ENCODE assay signal across 9 cellular contexts in genomic region chr2:161166538-161167409, GRCh38. TPM values are rescaled to one million over a fixed set of nuclear protein-coding genes. Genes with fewer than 3 reads are reported as not detected.
A peak's percentile ranks its signal among the peaks of the same experiment; 100 is the strongest.
DNase-seq lines count a peak whose midpoint lies in the region; ATAC-seq, FAIRE-seq and TF ChIP-seq lines count a peak whose summit lies in the region.
"Had no signal": no experiment of that assay in that cellular context is flagged by ENCODE, and none has a peak within 500 bp of the region (broad histone marks: within the 10 kb centered on the region; RNA-seq: fewer than 3 reads in every experiment).

No MANE protein-coding gene starts in this region.

- CTCF ChIA-PET in SK-N-SH (lab: Yijun Ruan, JAX): interaction anchor here (1.0 kb wide), 1 partner anchor 9 kb away, joined by 3 read pairs; no protein-coding TSS in a partner anchor

- peak overlapping the region; percentile 93 for H3K27ac Mint-ChIP-seq in T-helper 1 cell treated with Interleukin-12 subunit alpha and Interleukin-12 subunit beta and Interleukin-4 antibody, amounts not matched to agents 30 μg/mL and 1 μg/mL, for 36 hours
- peak overlapping the region; percentile 90 to 92 for H3K27ac Mint-ChIP-seq in effector memory CD8-positive, alpha-beta T cell
- H3K27ac Mint-ChIP-seq in glutamatergic neuron (ENCODE audit: unreplicated experiment): no peak overlapping the region

- no peak overlapping the region for H2AFZ ChIP-seq in SK-N-SH (ENCODE audit: low read depth)

- TF ChIP-seq RAD21 in SK-N-SH (IDR thresholded peaks at IDR 0.05; ENCODE audit: low read length): no peak

- ATAC-seq in HG02840 (IDR thresholded peaks at IDR 0.05; ENCODE audit: low FRiP score, unreplicated experiment): peak; percentile 88
- ATAC-seq in effector memory CD8-positive, alpha-beta T cell (replicated peaks): peak; percentile 91

- DNase-seq in GM18507 (ENCODE audit: extremely low spot score, insufficient read length, low read depth) (peak; percentile 54), SK-N-SH (no peak), glutamatergic neuron (no peak), AG20443 (ENCODE audit: low spot score) (no peak), D721Med (ENCODE audit: insufficient read length, low spot score) (no peak)
- DNase-seq in effector memory CD8-positive, alpha-beta T cell: peak; percentile 38 to 53 (median 48)

- H3K27me3 ChIP-seq in SK-N-SH (ENCODE audit: insufficient read depth): no peaks in the 10 kb centered on the region

- H4K20me1 ChIP-seq in SK-N-SH (ENCODE audit: insufficient read depth): no peaks in the 10 kb centered on the region

- FAIRE-seq in GM18507 (lab: Jason Lieb, UNC) (peak; percentile 99), D721Med (lab: Jason Lieb, UNC) (no peak)
- FAIRE-seq: islet of Langerhans had no signal

- H3K4me1 ChIP-seq in SK-N-SH (ENCODE audit: control insufficient read depth in 1 of 2, insufficient read depth in 2 of 2, low read depth in 1 of 2, low read length in 1 of 2): peaks cover 0 to 6% of the 10 kb centered on the region in 2 experiments; a peak in 2 of 4 replicates

- TF ChIP-seq EP300 in SK-N-SH (IDR thresholded peaks at IDR 0.05; ENCODE audit: borderline replicate concordance in 1 of 2, low read depth in 1 of 2, low read length in 1 of 2): no peak

- H3K27me3 Mint-ChIP-seq in T-helper 1 cell treated with Interleukin-12 subunit alpha and Interleukin-12 subunit beta and Interleukin-4 antibody, amounts not matched to agents 30 μg/mL and 1 μg/mL, for 36 hours (ENCODE audit: low read depth): no peaks in the 10 kb centered on the region
- no peaks in the 10 kb centered on the region for H3K27me3 Mint-ChIP-seq in effector memory CD8-positive, alpha-beta T cell
- peaks cover 2% of the 10 kb centered on the region for H3K27me3 Mint-ChIP-seq in glutamatergic neuron (ENCODE audit: unreplicated experiment)

- no peak overlapping the region for H3K4me2 ChIP-seq in SK-N-SH

- H3K9me3 Mint-ChIP-seq in T-helper 1 cell treated with Interleukin-12 subunit alpha and Interleukin-12 subunit beta and Interleukin-4 antibody, amounts not matched to agents 30 μg/mL and 1 μg/mL, for 36 hours: peaks cover 6% of the 10 kb centered on the region
- H3K9me3 Mint-ChIP-seq in effector memory CD8-positive, alpha-beta T cell: no peaks in the 10 kb centered on the region
- no peaks in the 10 kb centered on the region for H3K9me3 Mint-ChIP-seq in glutamatergic neuron (ENCODE audit: unreplicated experiment)

- peaks cover 70% of the 10 kb centered on the region for H3K36me3 Mint-ChIP-seq in T-helper 1 cell treated with Interleukin-12 subunit alpha and Interleukin-12 subunit beta and Interleukin-4 antibody, amounts not matched to agents 30 μg/mL and 1 μg/mL, for 36 hours (ENCODE audit: low read depth)
- H3K36me3 Mint-ChIP-seq in effector memory CD8-positive, alpha-beta T cell (ENCODE audit: insufficient read depth): peaks cover 28% of the 10 kb centered on the region
- no peaks in the 10 kb centered on the region for H3K36me3 Mint-ChIP-seq in glutamatergic neuron (ENCODE audit: unreplicated experiment)

- peak overlapping the region; percentile 67 for H3K4me3 Mint-ChIP-seq in T-helper 1 cell treated with Interleukin-12 subunit alpha and Interleukin-12 subunit beta and Interleukin-4 antibody, amounts not matched to agents 30 μg/mL and 1 μg/mL, for 36 hours
- H3K4me3 Mint-ChIP-seq in effector memory CD8-positive, alpha-beta T cell: peak overlapping the region; percentile 61 to 70
- no peak overlapping the region for H3K4me3 Mint-ChIP-seq in glutamatergic neuron (ENCODE audit: unreplicated experiment)

- POLR2A ChIA-PET in SK-N-SH (lab: Yijun Ruan, JAX): no interaction called here

- no peaks in the 10 kb centered on the region for H3F3A ChIP-seq in SK-N-SH (replicated peaks; ENCODE audit: insufficient read depth)

- TF ChIP-seq CTCF in SK-N-SH (IDR thresholded peaks at IDR 0.05) (no peak), glutamatergic neuron (IDR thresholded peaks at IDR 0.05; ENCODE audit: partially characterized antibody, unreplicated experiment) (no peak), D721Med (IDR thresholded peaks at IDR 0.05; ENCODE audit: insufficient read depth, missing control alignments) (no peak)

- WGBS in SK-N-SH (ENCODE audit: low lambda C conversion rate): 95% methylated on average over 6 of the region's 6 CpGs

- H3K79me2 ChIP-seq in SK-N-SH (ENCODE audit: insufficient read depth): peaks cover 59% of the 10 kb centered on the region

- H3K9me2 ChIP-seq in SK-N-SH: no peaks in the 10 kb centered on the region

- peaks cover 73% of the 10 kb centered on the region for H3K4me1 Mint-ChIP-seq in T-helper 1 cell treated with Interleukin-12 subunit alpha and Interleukin-12 subunit beta and Interleukin-4 antibody, amounts not matched to agents 30 μg/mL and 1 μg/mL, for 36 hours (ENCODE audit: low read depth)
- peaks cover 49 to 80% of the 10 kb centered on the region in 2 donors for H3K4me1 Mint-ChIP-seq in effector memory CD8-positive, alpha-beta T cell (ENCODE audit: low read depth in 2 of 2)
- peaks cover 9% of the 10 kb centered on the region for H3K4me1 Mint-ChIP-seq in glutamatergic neuron (ENCODE audit: low read depth, unreplicated experiment)

- no peak overlapping the region for H3K9ac ChIP-seq in SK-N-SH

- H3K9me3 ChIP-seq in SK-N-SH: no peaks in the 10 kb centered on the region

- peaks cover 28 to 37% of the 10 kb centered on the region in 2 experiments for H3K36me3 ChIP-seq in SK-N-SH (replicated peaks in 1 of 2; ENCODE audit: control insufficient read depth in 1 of 2, insufficient read depth in 2 of 2, low read length in 1 of 2)

- H3K27ac ChIP-seq in SK-N-SH (ENCODE audit: low read depth in 2 of 2, low read length in 1 of 2): no peak overlapping the region

- H3K4me3 ChIP-seq in SK-N-SH (ENCODE audit: low read depth in 2 of 2, low read length in 1 of 2): no peak overlapping the region

TF ChIP-seq in SK-N-SH, 30 proteins besides CTCF, POLR2A, EP300 and RAD21:
- TF ChIP-seq YY1 (IDR thresholded peaks at IDR 0.05; ENCODE audit: low read depth) (no peak), SIN3A (IDR thresholded peaks at IDR 0.05; ENCODE audit: borderline replicate concordance, low read depth, low read length) (no peak), REST (IDR thresholded peaks at IDR 0.05; ENCODE audit: low read depth, low read length) (no peak)

RNA-seq across cellular contexts. Expression of gene TANK, which starts 6.5 kb away (rescaled TPM):
- polyA plus RNA-seq in SK-N-SH (2012; rRNA removed): 23.4 and 25.7 TPM in 2 replicates
- polyA plus RNA-seq in SK-N-SH (2012; cell fraction: cytosol; rRNA removed): 29.8 and 42.8 TPM in 2 replicates
- 18.5 and 36.8 TPM in 2 replicates for polyA plus RNA-seq in SK-N-SH (2012; cell fraction: nucleus; rRNA removed)
- 45.9 TPM for total RNA-seq in glutamatergic neuron (ENCODE audit: unreplicated experiment)

Comparison
In these comparisons a context has a peak if more than half of its experiments do, and no peak if none do; other contexts are left out.
1. DNase-seq: peak in GM18507 (single experiment) and effector memory CD8-positive, alpha-beta T cell (3 of 3); none in SK-N-SH (single experiment), glutamatergic neuron (single experiment), AG20443 (single experiment) and D721Med (single experiment).